1 cellular context compared by ENCODE assay signal in the genomic region with DNA sequence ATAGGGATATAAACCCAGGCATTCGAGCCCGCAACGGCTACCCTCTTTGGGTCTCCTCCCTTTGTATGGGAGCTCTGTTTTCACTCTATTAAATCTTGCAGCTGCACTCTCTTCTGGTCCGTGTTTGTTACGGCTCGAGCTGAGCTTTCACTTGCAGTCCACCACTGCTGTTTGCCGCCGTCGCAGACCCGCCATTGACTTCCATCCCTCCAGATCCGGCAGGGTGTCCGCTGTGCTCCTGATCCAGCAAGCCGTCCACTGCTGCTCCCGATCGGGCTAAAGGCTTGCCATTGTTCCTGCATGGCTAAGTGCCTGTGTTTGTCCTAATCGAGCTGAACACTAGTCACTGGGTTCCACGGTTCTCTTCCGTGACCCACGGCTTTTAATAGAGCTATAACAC. TPM values are rescaled to one million over a fixed set of nuclear protein-coding genes. Genes with fewer than 3 reads are reported as not detected.
"Had no signal": no experiment of that assay in that cellular context is flagged by ENCODE, and none has a peak within 500 bp of the region (broad histone marks: within the 10 kb centered on the region; RNA-seq: fewer than 3 reads in every experiment).

No MANE protein-coding gene starts in this region.

RNA-seq across cellular contexts. Expression of a gene that starts 28.9 kb away (rescaled TPM):
- total RNA-seq: hepatocyte had no signal
